ENCODE assay signal across 7 cellular contexts in genomic region chr2:190511104-190511503, GRCh38. TPM values are rescaled to one million over a fixed set of nuclear protein-coding genes. Genes with fewer than 3 reads are reported as not detected.
A peak's percentile ranks its signal among the peaks of the same experiment; 100 is the strongest.
DNase-seq lines count a peak whose midpoint lies in the region; ATAC-seq and TF ChIP-seq lines count a peak whose summit lies in the region.

No MANE protein-coding gene starts in this region.

- no peak overlapping the region for H3K4me3 Mint-ChIP-seq in effector memory CD8-positive, alpha-beta T cell
- no peak overlapping the region for H3K4me3 Mint-ChIP-seq in progenitor cell of endocrine pancreas (ENCODE audit: low read depth)

- H3K27ac Mint-ChIP-seq in effector memory CD8-positive, alpha-beta T cell = peak overlapping the region; percentile 38 to 41
- no peak overlapping the region for H3K27ac Mint-ChIP-seq in progenitor cell of endocrine pancreas

- peak; percentile 18; the same call in 1 of the 3 replicates for TF ChIP-seq CTCF in GM12872 (IDR thresholded peaks at IDR 0.05; ENCODE audit: insufficient read depth, low read depth, low read length)
- TF ChIP-seq CTCF in progenitor cell of endocrine pancreas (IDR thresholded peaks at IDR 0.05; ENCODE audit: unreplicated experiment) = peak; percentile 54

- H3K36me3 Mint-ChIP-seq in effector memory CD8-positive, alpha-beta T cell (ENCODE audit: insufficient read depth) = peaks cover 24% of the 10 kb centered on the region
- H3K36me3 Mint-ChIP-seq in progenitor cell of endocrine pancreas (ENCODE audit: insufficient read depth) = peaks cover 4% of the 10 kb centered on the region

- no peak for ATAC-seq in effector memory CD8-positive, alpha-beta T cell (replicated peaks)
- no peak for ATAC-seq in HG02759 (IDR thresholded peaks at IDR 0.05; ENCODE audit: unreplicated experiment)

- DNase-seq in NCI-H446 treated with DMSO at 0.1 percent for 48 hours (lab: John Stamatoyannopoulos, UW) = peak; percentile 8
- DNase-seq in effector memory CD8-positive, alpha-beta T cell = no peak
- DNase-seq in progenitor cell of endocrine pancreas (ENCODE audit: low spot score, unreplicated experiment) = no peak
- DNase-seq in activated effector memory CD4-positive, alpha-beta T cell treated with Interleukin-2 at 50 U/mL for 16 hours = no peak
- DNase-seq in NCI-H1694 treated with DMSO at 0.1 percent for 48 hours (lab: John Stamatoyannopoulos, UW) = no peak

- no peaks in the 10 kb centered on the region for H3K9me3 Mint-ChIP-seq in effector memory CD8-positive, alpha-beta T cell
- H3K9me3 Mint-ChIP-seq in progenitor cell of endocrine pancreas (ENCODE audit: low read depth) = no peaks in the 10 kb centered on the region

- H3K27me3 Mint-ChIP-seq in effector memory CD8-positive, alpha-beta T cell = no peaks in the 10 kb centered on the region
- H3K27me3 Mint-ChIP-seq in progenitor cell of endocrine pancreas = no peaks in the 10 kb centered on the region

- H3K4me1 Mint-ChIP-seq in effector memory CD8-positive, alpha-beta T cell (ENCODE audit: low read depth in 2 of 2) = peaks cover 7 to 16% of the 10 kb centered on the region in 2 donors
- H3K4me1 Mint-ChIP-seq in progenitor cell of endocrine pancreas (ENCODE audit: low read depth) = peaks cover 5% of the 10 kb centered on the region

RNA-seq across cellular contexts. Expression of gene NEMP2, which starts 23.4 kb away (rescaled TPM):
- total RNA-seq in progenitor cell of endocrine pancreas = 10.2 and 13.9 TPM in 2 replicates
